In genomic region chr11:45622283-45622682, GRCh38 we compare ENCODE assay signal across 8 cellular contexts. TPM values are rescaled to one million over a fixed set of nuclear protein-coding genes. Genes with fewer than 3 reads are reported as not detected.
"Had no signal": no experiment of that assay in that cellular context is flagged by ENCODE, and none has a peak within 500 bp of the region (broad histone marks: within the 10 kb centered on the region; RNA-seq: fewer than 3 reads in every experiment).

No MANE protein-coding gene starts in this region.

- H3K4me1 Mint-ChIP-seq: IgD-negative memory B cell had no signal

- H3K27ac ChIP-seq: HL-60 had no signal

- DNase-seq: IMR-90, KBM-7, KG1 had no signal

- H3K4me3 ChIP-seq: K562 had no signal

- ATAC-seq: HepG2, K562 had no signal

- H3K36me3 Mint-ChIP-seq: IgD-negative memory B cell had no signal

- H3K27ac Mint-ChIP-seq: IgD-negative memory B cell had no signal

RNA-seq across cellular contexts. Expression of gene CHST1, which starts 43.1 kb away (rescaled TPM):
- total RNA-seq: HepG2, HT-29, IMR-90 had no signal
- polyA plus RNA-seq: HepG2, IgD-negative memory B cell had no signal
